Comparison of ENCODE assay signal across 8 cellular contexts in genomic region chr16:56931253-56931768, GRCh38. TPM values are rescaled to one million over a fixed set of nuclear protein-coding genes. Genes with fewer than 3 reads are reported as not detected.
DNase-seq lines count a peak whose midpoint lies in the region; ATAC-seq lines count a peak whose summit lies in the region.

No MANE protein-coding gene starts in this region.

- peak overlapping the region; percentile 85 to 91 for H3K9ac ChIP-seq in mucosa of rectum (ENCODE audit: low read depth in 1 of 2, low read length in 2 of 2)

- H3K27me3 ChIP-seq in mucosa of rectum (ENCODE audit: control insufficient read depth in 2 of 2, insufficient read depth in 2 of 2, low read length in 2 of 2), result no peaks in the 10 kb centered on the region

- peak overlapping the region; percentile 96 for H3K4me3 Mint-ChIP-seq in activated CD4-positive, alpha-beta T cell treated with anti-CD3 and anti-CD28 coated beads, Interleukin-2, amount 10 ng/mL, durations not matched to agents 24 days and 14 days

- peaks cover 38% of the 10 kb centered on the region for H3K36me3 Mint-ChIP-seq in activated CD4-positive, alpha-beta T cell treated with anti-CD3 and anti-CD28 coated beads, Interleukin-2, amount 10 ng/mL, durations not matched to agents 24 days and 14 days (ENCODE audit: low read depth)

- H3K27me3 Mint-ChIP-seq in activated CD4-positive, alpha-beta T cell treated with anti-CD3 and anti-CD28 coated beads, Interleukin-2, amount 10 ng/mL, durations not matched to agents 24 days and 14 days, result no peaks in the 10 kb centered on the region

- H3K9me3 Mint-ChIP-seq in activated CD4-positive, alpha-beta T cell treated with anti-CD3 and anti-CD28 coated beads, Interleukin-2, amount 10 ng/mL, durations not matched to agents 24 days and 14 days, result no peaks in the 10 kb centered on the region

- H3K4me3 ChIP-seq in mucosa of rectum (ENCODE audit: low read length in 2 of 2), result peak overlapping the region; percentile 73 to 77

- H3K27ac Mint-ChIP-seq in activated CD4-positive, alpha-beta T cell treated with anti-CD3 and anti-CD28 coated beads, Interleukin-2, amount 10 ng/mL, durations not matched to agents 24 days and 14 days, result peak overlapping the region; percentile 97

- H3K9me3 ChIP-seq in mucosa of rectum (ENCODE audit: control insufficient read depth in 2 of 2, low read length in 2 of 2), result no peaks in the 10 kb centered on the region

- peak; percentile 40 for ATAC-seq in HG02759 (IDR thresholded peaks at IDR 0.05; ENCODE audit: unreplicated experiment)

- DNase-seq in activated CD4-positive, alpha-beta T cell treated with anti-CD3 and anti-CD28 coated beads, Interleukin-2, amount 10 ng/mL, durations not matched to agents 24 days and 14 days, result no peak
- no peak for DNase-seq in activated CD4-positive, alpha-beta T cell treated with anti-CD3 and anti-CD28 coated beads for 1 hour
- peak; percentile 52 for DNase-seq in NCI-H82 (lab: John Stamatoyannopoulos, UW)
- no peak for DNase-seq in mesenteric fat pad (ENCODE audit: low spot score)
- DNase-seq in NCI-H146 (lab: John Stamatoyannopoulos, UW), result no peak

- intact Hi-C loops in activated CD4-positive, alpha-beta T cell treated with anti-CD3 and anti-CD28 coated beads, Interleukin-2, amount 10 ng/mL, durations not matched to agents 24 days and 14 days (cut with micrococcal nuclease), result loop anchor here (5.0 to 10.0 kb wide), 3 partner anchors 199 to 673 kb away; partner anchors contain the start of genes NUDT21, NUP93 and OGFOD1

- peaks cover 29% of the 10 kb centered on the region for H3K4me1 Mint-ChIP-seq in activated CD4-positive, alpha-beta T cell treated with anti-CD3 and anti-CD28 coated beads, Interleukin-2, amount 10 ng/mL, durations not matched to agents 24 days and 14 days

- H3K27ac ChIP-seq in cingulate gyrus (ENCODE audit: low read depth, low read length) (peak overlapping the region; percentile 95), mucosa of rectum (ENCODE audit: low read depth in 2 of 2, low read length in 2 of 2) (peak overlapping the region; percentile 99 to 100)

- peaks cover 17 to 33% of the 10 kb centered on the region in 2 donors for H3K4me1 ChIP-seq in mucosa of rectum (ENCODE audit: control insufficient read depth in 2 of 2, insufficient read depth in 2 of 2, low read length in 2 of 2)

- peaks cover 21 to 23% of the 10 kb centered on the region in 2 donors for H3K36me3 ChIP-seq in mucosa of rectum (ENCODE audit: control insufficient read depth in 2 of 2, insufficient read depth in 2 of 2, low read length in 2 of 2)

RNA-seq across cellular contexts. Expression of gene HERPUD1, which starts 0.6 kb away (rescaled TPM):
- 155 and 164 TPM in 2 replicates for total RNA-seq in activated CD4-positive, alpha-beta T cell treated with anti-CD3 and anti-CD28 coated beads, Interleukin-2, amount 10 ng/mL, durations not matched to agents 24 days and 14 days
- total RNA-seq in mesenteric fat pad, result 186 TPM

RNA-seq across cellular contexts. Expression of gene CETP, which starts 30.4 kb away (rescaled TPM):
- total RNA-seq in activated CD4-positive, alpha-beta T cell treated with anti-CD3 and anti-CD28 coated beads, Interleukin-2, amount 10 ng/mL, durations not matched to agents 24 days and 14 days, result not detected in 2 replicates
- 6.4 TPM for total RNA-seq in mesenteric fat pad

RNA-seq across cellular contexts. Expression of gene NLRC5, which starts 58.0 kb away (rescaled TPM):
- 208 and 214 TPM in 2 replicates for total RNA-seq in activated CD4-positive, alpha-beta T cell treated with anti-CD3 and anti-CD28 coated beads, Interleukin-2, amount 10 ng/mL, durations not matched to agents 24 days and 14 days
- 63.9 TPM for total RNA-seq in mesenteric fat pad
